13 cellular contexts compared by ENCODE assay signal in the genomic region with DNA sequence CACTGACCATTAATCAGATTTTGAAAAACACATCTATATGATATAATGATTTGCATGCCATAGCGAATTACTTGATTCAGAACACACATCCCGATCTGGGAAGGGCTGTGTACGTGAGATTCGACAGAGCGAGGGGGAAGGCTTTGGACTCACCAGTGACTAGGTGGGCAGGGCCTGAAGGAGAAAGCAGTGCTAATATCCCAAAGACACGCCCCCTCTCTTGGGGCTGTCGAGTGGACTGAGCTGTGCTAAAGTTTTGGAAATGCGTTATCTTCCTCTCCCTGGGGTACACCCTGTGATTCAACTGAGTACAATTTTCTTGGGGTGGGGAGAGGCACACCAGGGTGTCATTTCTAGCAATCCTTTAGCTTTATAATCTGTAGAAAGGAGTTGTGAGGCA. TPM values are rescaled to one million over a fixed set of nuclear protein-coding genes. Genes with fewer than 3 reads are reported as not detected.
DNase-seq lines count a peak whose midpoint lies in the region; ATAC-seq and TF ChIP-seq lines count a peak whose summit lies in the region.
"Had no signal": no experiment of that assay in that cellular context is flagged by ENCODE, and none has a peak within 500 bp of the region (broad histone marks: within the 10 kb centered on the region; RNA-seq: fewer than 3 reads in every experiment).

No MANE protein-coding gene starts in this region.

- DNase-seq in GM23338 (ENCODE audit: low spot score) (peak; percentile 72), astrocyte of the cerebellum (ENCODE audit: low read depth) (no peak), hepatic stellate cell (ENCODE audit: low spot score) (peak; percentile 58), gastrocnemius medialis (peak in 1 of 2 donors; percentile 39), foreskin keratinocyte (no peak), activated gamma-delta T cell treated with Interleukin-2 at 50 U/mL for 16 hours (no peak), NCI-H146 treated with DMSO at 0.1 percent for 48 hours (lab: John Stamatoyannopoulos, UW; ENCODE audit: unreplicated experiment) (no peak)
- DNase-seq in activated CD4-positive, alpha-beta T cell treated with anti-CD3 and anti-CD28 coated beads for 48 hours: no peak
- DNase-seq: activated CD8-positive, alpha-beta memory T cell treated with anti-CD3 and anti-CD28 coated beads for 24 hours; NCI-H526 treated with DMSO at 0.1 percent for 48 hours; T-cell had no signal

- TF ChIP-seq POLR2A in gastrocnemius medialis (IDR thresholded peaks at IDR 0.05): no peak

- TF ChIP-seq CTCF in GM23338 (conservative IDR thresholded peaks at IDR 0.05; ENCODE audit: low read depth in 2 of 2) (no peak), astrocyte of the cerebellum (IDR thresholded peaks at IDR 0.05; ENCODE audit: low read depth, low read length, missing control alignments) (no peak), gastrocnemius medialis (IDR thresholded peaks at IDR 0.05 in 4 of 5, conservative IDR thresholded peaks at IDR 0.05 in 1 of 5) (no peak), foreskin keratinocyte (conservative IDR thresholded peaks at IDR 0.05) (no peak)

- H4K20me1 ChIP-seq in GM23338 (replicated peaks; ENCODE audit: insufficient read depth): no peaks in the 10 kb centered on the region

- no peaks in the 10 kb centered on the region for H3K36me3 ChIP-seq in GM23338 (ENCODE audit: insufficient read depth)
- no peaks in the 10 kb centered on the region for H3K36me3 ChIP-seq in gastrocnemius medialis

- H3K4me3 ChIP-seq in GM23338 (no peak overlapping the region), astrocyte of the cerebellum (ENCODE audit: low read depth, low read length) (peak overlapping the region; percentile 38), gastrocnemius medialis (peak overlapping the region in 1 of 4 donors; percentile 3)

- H3K27ac ChIP-seq in GM23338 (ENCODE audit: low read depth) (no peak overlapping the region), gastrocnemius medialis (peak overlapping the region in 1 of 4 donors; percentile 35), foreskin keratinocyte (no peak overlapping the region)
- H3K27ac ChIP-seq: C4-2B had no signal

- intact Hi-C loops in gastrocnemius medialis (cut with DNase I; ENCODE audit: low total_unique reads): no loop called here

- no peaks in the 10 kb centered on the region for H3F3A ChIP-seq in GM23338 (replicated peaks; ENCODE audit: low read depth)

- H3K9me3 ChIP-seq in gastrocnemius medialis: no peaks in the 10 kb centered on the region

- no peak overlapping the region for H3K4me3 Mint-ChIP-seq in GM23338
- H3K4me3 Mint-ChIP-seq: natural killer cell treated with Interleukin-12 subunit alpha and Interleukin-12 subunit beta and Interleukin-15 and Interleukin-18, amount 100 ng/mL, for 72 hours; T-cell had no signal

- H2AFZ ChIP-seq in GM23338: peak overlapping the region; percentile 70; the same call in 1 of the 2 replicates

- peaks cover 2% of the 10 kb centered on the region for H3K27me3 Mint-ChIP-seq in GM23338 (ENCODE audit: insufficient read depth, low read depth, poor library complexity)
- H3K27me3 Mint-ChIP-seq: natural killer cell treated with Interleukin-12 subunit alpha and Interleukin-12 subunit beta and Interleukin-15 and Interleukin-18, amount 100 ng/mL, for 72 hours had no signal

- peaks cover 35% of the 10 kb centered on the region for H3K4me1 ChIP-seq in GM23338 (ENCODE audit: insufficient read depth)
- peaks cover 18 to 21% of the 10 kb centered on the region in 2 donors for H3K4me1 ChIP-seq in gastrocnemius medialis
- H3K4me1 ChIP-seq in foreskin keratinocyte: peaks cover 12% of the 10 kb centered on the region

- H3K9me3 Mint-ChIP-seq in GM23338: no peaks in the 10 kb centered on the region
- H3K9me3 Mint-ChIP-seq: natural killer cell treated with Interleukin-12 subunit alpha and Interleukin-12 subunit beta and Interleukin-15 and Interleukin-18, amount 100 ng/mL, for 72 hours; T-cell had no signal

- no peaks in the 10 kb centered on the region for H3K79me2 ChIP-seq in GM23338 (replicated peaks; ENCODE audit: insufficient read depth)

- ATAC-seq in GM23338: peak; percentile 91
- peak; percentile 53 to 66 for ATAC-seq in gastrocnemius medialis
- ATAC-seq in foreskin keratinocyte: no peak
- ATAC-seq: natural killer cell treated with Interleukin-12 subunit alpha and Interleukin-12 subunit beta and Interleukin-15 and Interleukin-18, amount 100 ng/mL, for 72 hours; T-cell had no signal

- no peak overlapping the region for H3K4me2 ChIP-seq in GM23338

- H3K9me2 ChIP-seq in GM23338 (ENCODE audit: insufficient read depth): peaks cover 5% of the 10 kb centered on the region; the same call in 1 of the 2 replicates

- in situ Hi-C loops in astrocyte of the cerebellum (cut with HindIII; ENCODE audit: low sequenced_read_pairs): no loop called here
- in situ Hi-C loops in gastrocnemius medialis (cut with MboI; ENCODE audit: low sequenced_read_pairs in 4 of 4): no loop called here

- no peaks in the 10 kb centered on the region for H3K36me3 Mint-ChIP-seq in GM23338 (ENCODE audit: low read depth)
- H3K36me3 Mint-ChIP-seq: natural killer cell treated with Interleukin-12 subunit alpha and Interleukin-12 subunit beta and Interleukin-15 and Interleukin-18, amount 100 ng/mL, for 72 hours had no signal

- H3K4me1 Mint-ChIP-seq in GM23338: peaks cover 35% of the 10 kb centered on the region

- H3K27ac Mint-ChIP-seq in GM23338: no peak overlapping the region
- H3K27ac Mint-ChIP-seq: natural killer cell treated with Interleukin-12 subunit alpha and Interleukin-12 subunit beta and Interleukin-15 and Interleukin-18, amount 100 ng/mL, for 72 hours; T-cell had no signal

- H3K27me3 ChIP-seq in GM23338 (ENCODE audit: insufficient read depth) (no peaks in the 10 kb centered on the region), gastrocnemius medialis (no peaks in the 10 kb centered on the region), foreskin keratinocyte (no peaks in the 10 kb centered on the region)

TF ChIP-seq in GM23338, 12 proteins besides CTCF, POLR2A, EP300 and RAD21 (continues in another document):
- TF ChIP-seq JUNB (IDR thresholded peaks at IDR 0.05; ENCODE audit: unreplicated experiment) (no peak), CREB1 (CRISPR knock-in tag; IDR thresholded peaks at IDR 0.05; ENCODE audit: low read depth) (no peak), NANOG (IDR thresholded peaks at IDR 0.05; ENCODE audit: borderline replicate concordance) (no peak), ZNF114 (CRISPR knock-in tag; IDR thresholded peaks at IDR 0.05) (no peak), STAT1 (IDR thresholded peaks at IDR 0.05; ENCODE audit: unreplicated experiment) (no peak), ZNF331 (CRISPR knock-in tag; IDR thresholded peaks at IDR 0.05; ENCODE audit: low read depth) (no peak), EZH2phosphoT487 (IDR thresholded peaks at IDR 0.05; ENCODE audit: unreplicated experiment) (no peak), POLR2AphosphoS5 (IDR thresholded peaks at IDR 0.05; ENCODE audit: low read depth) (no peak), EZH2 (IDR thresholded peaks at IDR 0.05; ENCODE audit: low read depth, unreplicated experiment) (no peak)
- TF ChIP-seq, protein P1, sequence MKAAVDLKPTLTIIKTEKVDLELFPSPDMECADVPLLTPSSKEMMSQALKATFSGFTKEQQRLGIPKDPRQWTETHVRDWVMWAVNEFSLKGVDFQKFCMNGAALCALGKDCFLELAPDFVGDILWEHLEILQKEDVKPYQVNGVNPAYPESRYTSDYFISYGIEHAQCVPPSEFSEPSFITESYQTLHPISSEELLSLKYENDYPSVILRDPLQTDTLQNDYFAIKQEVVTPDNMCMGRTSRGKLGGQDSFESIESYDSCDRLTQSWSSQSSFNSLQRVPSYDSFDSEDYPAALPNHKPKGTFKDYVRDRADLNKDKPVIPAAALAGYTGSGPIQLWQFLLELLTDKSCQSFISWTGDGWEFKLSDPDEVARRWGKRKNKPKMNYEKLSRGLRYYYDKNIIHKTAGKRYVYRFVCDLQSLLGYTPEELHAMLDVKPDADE (IDR thresholded peaks at IDR 0.05): no peak
- TF ChIP-seq, protein P2, sequence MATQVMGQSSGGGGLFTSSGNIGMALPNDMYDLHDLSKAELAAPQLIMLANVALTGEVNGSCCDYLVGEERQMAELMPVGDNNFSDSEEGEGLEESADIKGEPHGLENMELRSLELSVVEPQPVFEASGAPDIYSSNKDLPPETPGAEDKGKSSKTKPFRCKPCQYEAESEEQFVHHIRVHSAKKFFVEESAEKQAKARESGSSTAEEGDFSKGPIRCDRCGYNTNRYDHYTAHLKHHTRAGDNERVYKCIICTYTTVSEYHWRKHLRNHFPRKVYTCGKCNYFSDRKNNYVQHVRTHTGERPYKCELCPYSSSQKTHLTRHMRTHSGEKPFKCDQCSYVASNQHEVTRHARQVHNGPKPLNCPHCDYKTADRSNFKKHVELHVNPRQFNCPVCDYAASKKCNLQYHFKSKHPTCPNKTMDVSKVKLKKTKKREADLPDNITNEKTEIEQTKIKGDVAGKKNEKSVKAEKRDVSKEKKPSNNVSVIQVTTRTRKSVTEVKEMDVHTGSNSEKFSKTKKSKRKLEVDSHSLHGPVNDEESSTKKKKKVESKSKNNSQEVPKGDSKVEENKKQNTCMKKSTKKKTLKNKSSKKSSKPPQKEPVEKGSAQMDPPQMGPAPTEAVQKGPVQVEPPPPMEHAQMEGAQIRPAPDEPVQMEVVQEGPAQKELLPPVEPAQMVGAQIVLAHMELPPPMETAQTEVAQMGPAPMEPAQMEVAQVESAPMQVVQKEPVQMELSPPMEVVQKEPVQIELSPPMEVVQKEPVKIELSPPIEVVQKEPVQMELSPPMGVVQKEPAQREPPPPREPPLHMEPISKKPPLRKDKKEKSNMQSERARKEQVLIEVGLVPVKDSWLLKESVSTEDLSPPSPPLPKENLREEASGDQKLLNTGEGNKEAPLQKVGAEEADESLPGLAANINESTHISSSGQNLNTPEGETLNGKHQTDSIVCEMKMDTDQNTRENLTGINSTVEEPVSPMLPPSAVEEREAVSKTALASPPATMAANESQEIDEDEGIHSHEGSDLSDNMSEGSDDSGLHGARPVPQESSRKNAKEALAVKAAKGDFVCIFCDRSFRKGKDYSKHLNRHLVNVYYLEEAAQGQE (IDR thresholded peaks at IDR 0.05; ENCODE audit: unreplicated experiment): no peak

RNA-seq across cellular contexts. Expression of gene LRRC17, which starts 1.8 kb away (rescaled TPM):
- 3.1 and 9.4 TPM in 2 replicates for total RNA-seq in GM23338 (2014; rRNA removed; shearing (Covaris generic))
- polyA plus RNA-seq in GM23338 (2016; fragmentation: Nextera tagmentation; extraction: Ambion mirVana): 1.0 and 2.8 TPM in 2 replicates
- 1 to 10 TPM in 2 of 4 donors, under 1 TPM in 1, not detected in 1; 0.62 to 2.5 (median 1.6) TPM for total RNA-seq in gastrocnemius medialis
- total RNA-seq in foreskin keratinocyte: 0.27 and 0.46 TPM in 2 replicates
- 0.17 and 0.20 TPM in 2 replicates for polyA plus RNA-seq in foreskin keratinocyte

Comparison
In these comparisons a context has a peak if more than half of its experiments do, and no peak if none do; other contexts are left out.
1. DNase-seq: peak in GM23338 (single experiment) and hepatic stellate cell (single experiment); none in astrocyte of the cerebellum (single experiment), foreskin keratinocyte (0 of 2), activated CD4-positive, alpha-beta T cell treated with anti-CD3 and anti-CD28 coated beads for 48 hours (single experiment), activated gamma-delta T cell treated with Interleukin-2 at 50 U/mL for 16 hours (single experiment) and NCI-H146 treated with DMSO at 0.1 percent for 48 hours (single experiment).